Comparison of ENCODE assay signal across 28 cellular contexts in the genomic region with DNA sequence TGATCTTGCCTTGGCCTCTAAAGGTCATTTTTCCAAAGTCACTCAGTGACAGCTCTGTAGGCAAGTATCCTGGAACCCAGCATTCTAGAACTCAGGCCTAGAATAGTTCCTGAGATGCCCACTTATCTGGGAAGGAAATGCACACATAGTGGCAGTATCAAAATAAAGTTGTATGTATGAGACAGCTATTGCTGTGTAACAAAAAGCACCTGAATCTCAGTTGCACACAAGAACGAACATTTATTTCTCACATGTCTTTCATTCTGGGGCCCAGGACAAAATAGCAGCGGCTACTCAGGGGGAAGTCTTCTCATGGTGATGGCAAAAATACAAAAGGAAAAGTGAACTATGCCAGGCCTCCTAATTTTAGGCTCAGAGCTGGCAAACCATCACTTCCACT.
"Had no signal": no experiment of that assay in that cellular context is flagged by ENCODE, and none has a peak within 500 bp of the region (broad histone marks: within the 10 kb centered on the region; RNA-seq: fewer than 3 reads in every experiment).

No MANE protein-coding gene starts in this region.

- H3K36me3 ChIP-seq: colonic mucosa, esophagus muscularis mucosa, esophagus squamous epithelium, gastrocnemius medialis, gastroesophageal sphincter, heart left ventricle, heart right ventricle had no signal

- H3K4me3 ChIP-seq: colonic mucosa, coronary artery, dorsolateral prefrontal cortex, esophagus muscularis mucosa, esophagus squamous epithelium, gastrocnemius medialis, gastroesophageal sphincter, heart left ventricle, heart right ventricle had no signal

- H3K4me3 Mint-ChIP-seq: dendritic cell treated with granulocyte-macrophage colony-stimulating factor and Interleukin-4, amounts not matched to agents 40 ng/mL and 50 ng/mL, for 4 days; effector memory CD8-positive, alpha-beta T cell had no signal

- ATAC-seq: effector memory CD8-positive, alpha-beta T cell; esophagus mucosa; foreskin keratinocyte; gastrocnemius medialis; gastroesophageal sphincter; heart left ventricle; heart right ventricle had no signal

- H3K27ac ChIP-seq: colonic mucosa, coronary artery, dorsolateral prefrontal cortex, epithelial cell of prostate, esophagus muscularis mucosa, esophagus squamous epithelium, foreskin keratinocyte, gastrocnemius medialis, gastroesophageal sphincter, heart left ventricle, heart right ventricle had no signal

- H3K4me1 ChIP-seq: colonic mucosa, esophagus squamous epithelium, foreskin keratinocyte, gastrocnemius medialis, gastroesophageal sphincter, heart left ventricle had no signal

- FAIRE-seq: colon, endometrium, endothelial cell of umbilical vein, frontal cortex had no signal

- DNase-seq: colonic mucosa; cortex of kidney; dermis blood vessel endothelial cell; dorsolateral prefrontal cortex; effector CD4-positive, alpha-beta T cell; effector CD8-positive, alpha-beta T cell; effector memory CD4-positive, alpha-beta T cell; effector memory CD8-positive, alpha-beta T cell; erythroblast; esophagus squamous epithelium; foreskin fibroblast; foreskin keratinocyte; foreskin melanocyte; gastrocnemius medialis; glutamatergic neuron; head of caudate nucleus; heart left ventricle; heart right ventricle had no signal

- H3K27me3 ChIP-seq: colonic mucosa, esophagus muscularis mucosa, esophagus squamous epithelium, foreskin keratinocyte, gastrocnemius medialis, gastroesophageal sphincter had no signal

- H3K27ac Mint-ChIP-seq: dendritic cell treated with granulocyte-macrophage colony-stimulating factor and Interleukin-4, amounts not matched to agents 40 ng/mL and 50 ng/mL, for 4 days; effector memory CD8-positive, alpha-beta T cell had no signal

- H3K9me3 ChIP-seq: colonic mucosa, esophagus muscularis mucosa, esophagus squamous epithelium, gastrocnemius medialis, gastroesophageal sphincter had no signal
